Comparison of ENCODE assay signal across 18 cellular contexts in genomic region chr11:86606270-86606848, GRCh38.
DNase-seq lines count a peak whose midpoint lies in the region; ATAC-seq and TF ChIP-seq lines count a peak whose summit lies in the region.
"Had no signal": no experiment of that assay in that cellular context is flagged by ENCODE, and none has a peak within 500 bp of the region (broad histone marks: within the 10 kb centered on the region; RNA-seq: fewer than 3 reads in every experiment).

No MANE protein-coding gene starts in this region.

- no peak for TF ChIP-seq POLR2A in stomach (IDR thresholded peaks at IDR 0.05)

- peak overlapping the region; percentile 6 to 27 for H3K27ac ChIP-seq in ascending aorta
- H3K27ac ChIP-seq in mesodermal cell (ENCODE audit: low read depth, low read length, severe bottlenecking): peak overlapping the region; percentile 87
- H3K27ac ChIP-seq in stomach: peak overlapping the region in 4 of 5 donors; percentile 39 to 71 (median 52)
- H3K27ac ChIP-seq: RWPE1 had no signal

- no peak for TF ChIP-seq CTCF in HFFc6 (IDR thresholded peaks at IDR 0.05)
- no peak for TF ChIP-seq CTCF in ascending aorta (IDR thresholded peaks at IDR 0.05)
- TF ChIP-seq CTCF in stomach (IDR thresholded peaks at IDR 0.05): no peak

- H3K27me3 ChIP-seq in ascending aorta (no peaks in the 10 kb centered on the region), stomach (no peaks in the 10 kb centered on the region)

- TF ChIP-seq EP300 in stomach (IDR thresholded peaks at IDR 0.05): no peak

- ATAC-seq in GM19035 (IDR thresholded peaks at IDR 0.05; ENCODE audit: unreplicated experiment): no peak
- no peak for ATAC-seq in esophagus mucosa

- H3K27me3 Mint-ChIP-seq in HFFc6 (ENCODE audit: insufficient read depth): no peaks in the 10 kb centered on the region

- H3K9me3 ChIP-seq in ascending aorta (no peaks in the 10 kb centered on the region), mesodermal cell (ENCODE audit: control insufficient read depth, low read length) (no peaks in the 10 kb centered on the region), stomach (no peaks in the 10 kb centered on the region)

- peaks cover 4 to 19% of the 10 kb centered on the region in 2 donors for H3K4me1 ChIP-seq in ascending aorta
- H3K4me1 ChIP-seq in mesodermal cell (ENCODE audit: control insufficient read depth, insufficient read depth, low read length, poor library complexity, severe bottlenecking): peaks cover 35% of the 10 kb centered on the region
- H3K4me1 ChIP-seq in stomach: peaks cover 0 to 29% (median 22%) of the 10 kb centered on the region in 4 donors

- DNase-seq in HFFc6: no peak
- DNase-seq in ascending aorta (ENCODE audit: low spot score in 2 of 2): no peak
- DNase-seq in stomach: no peak
- DNase-seq in NCI-H524 treated with DMSO at 0.1 percent for 48 hours (lab: John Stamatoyannopoulos, UW): no peak
- DNase-seq in activated effector memory CD4-positive, alpha-beta T cell treated with Interleukin-2 at 50 U/mL for 16 hours: no peak
- DNase-seq: CD8-positive, alpha-beta memory T cell; DND-41; endodermal cell; foreskin fibroblast; naive B cell; NCI-H1694; stimulated activated CD4-positive, alpha-beta T cell treated with anti-CD3 and anti-CD28 coated beads, Interleukin-15, amount 100 ng/mL, for 24 hours; stimulated activated naive CD4-positive, alpha-beta T cell treated with Interleukin-2 at 50 U/mL for 16 hours had no signal

- intact Hi-C loops in ascending aorta (cut with DNase I) (loop anchor here (5.0 kb wide), 2 partner anchors 66 to 196 kb away; partner anchors contain the start of genes ME3 and PRSS23), stomach (cut with DNase I; ENCODE audit: low total_unique reads) (no loop called here)

- no peaks in the 10 kb centered on the region for H3K9me3 Mint-ChIP-seq in HFFc6

- peaks cover 39% of the 10 kb centered on the region for H3K4me1 Mint-ChIP-seq in HFFc6 (ENCODE audit: low read depth)
- H3K4me1 Mint-ChIP-seq: naive B cell had no signal

- peak overlapping the region; percentile 52; the same call in 1 of the 2 replicates for H3K27ac Mint-ChIP-seq in HFFc6
- H3K27ac Mint-ChIP-seq: CD8-positive, alpha-beta memory T cell; endodermal cell had no signal

- 90 to 100% methylated on average over 2 of the region's 3 CpGs for WGBS in mesodermal cell (ENCODE audit: insufficient coverage in 2 of 2), 2 experiments
- WGBS in stomach, 5 donors: 79 to 96% (median 92%) methylated on average over 3 of the region's 3 CpGs

- H3K4me3 ChIP-seq in ascending aorta: no peak overlapping the region
- H3K4me3 ChIP-seq in mesodermal cell (ENCODE audit: extremely low read depth, insufficient read depth, low read length, poor library complexity, severe bottlenecking): no peak overlapping the region
- H3K4me3 ChIP-seq in stomach: no peak overlapping the region

- no peak overlapping the region for H3K4me3 Mint-ChIP-seq in HFFc6
- H3K4me3 Mint-ChIP-seq: activated T-helper 1 cell treated with anti-CD3 and anti-CD28 coated beads, Interleukin-12 subunit alpha, Interleukin-12 subunit beta, Interleukin-2, Interleukin-4 antibody, amounts not matched to agents 30 ng/mL and 10 ng/mL and 1 ng/mL, durations not matched to agents 14 hours and 24 hours and 36 hours; CD8-positive, alpha-beta memory T cell; endodermal cell; naive B cell had no signal

- H3K36me3 Mint-ChIP-seq in HFFc6 (ENCODE audit: low read depth): no peaks in the 10 kb centered on the region
- H3K36me3 Mint-ChIP-seq: CD8-positive, alpha-beta memory T cell; naive B cell had no signal

- H3K36me3 ChIP-seq in ascending aorta: no peaks in the 10 kb centered on the region
- H3K36me3 ChIP-seq in mesodermal cell (ENCODE audit: control insufficient read depth, insufficient read depth, low read length): no peaks in the 10 kb centered on the region
- no peaks in the 10 kb centered on the region for H3K36me3 ChIP-seq in stomach

Comparison
In these comparisons a context has a peak if more than half of its experiments do, and no peak if none do; other contexts are left out.
1. H3K27ac ChIP-seq: peak in every context shown above with its lines; median percentile 87 in mesodermal cell; 52 in stomach; 16 in ascending aorta.